ENCODE assay signal across 8 cellular contexts in the genomic region with DNA sequence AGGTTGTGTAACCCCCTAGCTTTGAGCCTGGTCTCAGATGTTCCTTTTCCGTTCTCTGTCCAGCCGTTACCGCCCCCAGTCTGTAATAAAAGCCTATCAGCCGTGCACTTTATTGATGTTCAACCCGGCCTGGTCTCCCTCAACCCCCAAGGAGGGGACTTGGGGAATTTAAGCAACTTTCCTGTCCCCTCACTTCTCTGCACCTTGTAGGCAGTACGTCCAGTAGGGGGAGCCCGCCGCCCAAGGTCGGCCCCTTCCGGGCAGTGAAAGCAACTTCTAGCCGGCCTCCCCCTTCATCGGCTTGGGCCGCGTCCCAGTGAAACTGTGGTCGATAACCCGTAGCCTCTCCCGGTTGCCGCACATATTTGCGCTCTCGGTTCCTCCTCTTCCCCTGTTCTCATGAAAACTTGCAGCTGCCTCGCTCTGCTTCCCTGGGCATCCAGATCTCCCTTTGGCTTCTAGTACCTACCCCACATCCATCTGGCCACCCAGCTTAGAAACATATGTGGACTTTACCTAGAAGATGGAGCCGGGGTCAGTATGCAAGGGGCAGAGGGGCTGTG. TPM values are rescaled to one million over a fixed set of nuclear protein-coding genes. Genes with fewer than 3 reads are reported as not detected.
DNase-seq lines count a peak whose midpoint lies in the region; ATAC-seq, FAIRE-seq and TF ChIP-seq lines count a peak whose summit lies in the region.

No MANE protein-coding gene starts in this region.

- peak overlapping the region; percentile 83 for H3K27ac Mint-ChIP-seq in WTC11

- intact Hi-C loops in spleen (cut with DNase I; ENCODE audit: low total_unique reads): no loop called here

- TF ChIP-seq CTCF in WTC11 (IDR thresholded peaks at IDR 0.05): peak; percentile 72
- TF ChIP-seq CTCF in bronchial epithelial cell (IDR thresholded peaks at IDR 0.05; ENCODE audit: insufficient read depth, low read length, severe bottlenecking): peak; percentile 91
- TF ChIP-seq CTCF in spleen (IDR thresholded peaks at IDR 0.05 in 8 of 11, conservative IDR thresholded peaks at IDR 0.05 in 3 of 11): peak; percentile 55 to 93 (median 89)

- no peak for TF ChIP-seq POLR2A in spleen (IDR thresholded peaks at IDR 0.05)

- POLR2A ChIA-PET in WTC11 (lab: Charles Lee): no interaction called here

- no peaks in the 10 kb centered on the region for H3K27me3 Mint-ChIP-seq in WTC11 (ENCODE audit: low read depth)

- no peaks in the 10 kb centered on the region for H3K9me3 Mint-ChIP-seq in WTC11

- H3K27me3 ChIP-seq in bronchial epithelial cell (ENCODE audit: control insufficient read depth, insufficient read depth, low read length) (no peaks in the 10 kb centered on the region), spleen (replicated peaks in 1 of 7) (no peaks in the 10 kb centered on the region)

- peak overlapping the region in 7 of 8 donors; percentile 35 to 82 (median 69) for H3K27ac ChIP-seq in spleen

- peaks cover 6% of the 10 kb centered on the region; the same call in 1 of the 2 replicates for H3K36me3 Mint-ChIP-seq in WTC11

- WGBS in spleen, 5 donors: 5 to 13% (median 6%) methylated on average over 21 to 22 of the region's 22 CpGs

- H3K4me3 Mint-ChIP-seq in WTC11: peak overlapping the region; percentile 47

- CTCF ChIA-PET in WTC11 (lab: Charles Lee): interaction anchor here (0.6 to 4.9 kb wide), 25 partner anchors 8 to 272 kb away, joined by 3 to 104 read pairs (median 5); a partner anchor contains a TSS

- ATAC-seq in HG02763 (IDR thresholded peaks at IDR 0.05; ENCODE audit: unreplicated experiment) (peak; percentile 48), WTC11 (peak; percentile 88), HG02938 (IDR thresholded peaks at IDR 0.05; ENCODE audit: unreplicated experiment) (no peak)

- H3K4me3 ChIP-seq in bronchial epithelial cell (ENCODE audit: low read depth, low read length) (no peak overlapping the region), spleen (peak overlapping the region in 5 of 8 donors; percentile 14 to 61 (median 18))

- peaks cover 16% of the 10 kb centered on the region for H3K4me1 Mint-ChIP-seq in WTC11

- no peaks in the 10 kb centered on the region for H3K9me3 ChIP-seq in spleen

- no peak for FAIRE-seq in bronchial epithelial cell (lab: Jason Lieb, UNC)

- DNase-seq in EH (ENCODE audit: low read depth) (peak; percentile 83), NCI-H2171 treated with DMSO at 0.1 percent for 48 hours (lab: John Stamatoyannopoulos, UW) (peak; percentile 62), WTC11 (ENCODE audit: low spot score) (peak; percentile 98), bronchial epithelial cell (ENCODE audit: low read depth) (peak; percentile 53), islet precursor cell (peak; percentile 96), spleen (peak; percentile 96)

- H3K4me1 ChIP-seq in spleen: peaks cover 9 to 51% (median 34%) of the 10 kb centered on the region in 6 donors

- H3K36me3 ChIP-seq in bronchial epithelial cell (ENCODE audit: control insufficient read depth, insufficient read depth, low read length): peaks cover 18% of the 10 kb centered on the region
- H3K36me3 ChIP-seq in spleen: peaks cover 0 to 45% (median 13%) of the 10 kb centered on the region in 6 donors

TF ChIP-seq in WTC11, 78 proteins besides CTCF, POLR2A, EP300 and RAD21:
- no peak for TF ChIP-seq FOXP1 (CRISPR knock-in tag; IDR thresholded peaks at IDR 0.05; ENCODE audit: borderline replicate concordance)
- TF ChIP-seq ZBTB21 (CRISPR knock-in tag; IDR thresholded peaks at IDR 0.05; ENCODE audit: borderline replicate concordance): no peak
- TF ChIP-seq, protein P1, sequence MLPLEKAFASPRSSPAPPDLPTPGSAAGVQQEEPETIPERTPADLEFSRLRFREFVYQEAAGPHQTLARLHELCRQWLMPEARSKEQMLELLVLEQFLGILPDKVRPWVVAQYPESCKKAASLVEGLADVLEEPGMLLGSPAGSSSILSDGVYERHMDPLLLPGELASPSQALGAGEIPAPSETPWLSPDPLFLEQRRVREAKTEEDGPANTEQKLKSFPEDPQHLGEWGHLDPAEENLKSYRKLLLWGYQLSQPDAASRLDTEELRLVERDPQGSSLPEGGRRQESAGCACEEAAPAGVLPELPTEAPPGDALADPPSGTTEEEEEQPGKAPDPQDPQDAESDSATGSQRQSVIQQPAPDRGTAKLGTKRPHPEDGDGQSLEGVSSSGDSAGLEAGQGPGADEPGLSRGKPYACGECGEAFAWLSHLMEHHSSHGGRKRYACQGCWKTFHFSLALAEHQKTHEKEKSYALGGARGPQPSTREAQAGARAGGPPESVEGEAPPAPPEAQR (CRISPR knock-in tag; IDR thresholded peaks at IDR 0.05): no peak
- TF ChIP-seq, protein P2, sequence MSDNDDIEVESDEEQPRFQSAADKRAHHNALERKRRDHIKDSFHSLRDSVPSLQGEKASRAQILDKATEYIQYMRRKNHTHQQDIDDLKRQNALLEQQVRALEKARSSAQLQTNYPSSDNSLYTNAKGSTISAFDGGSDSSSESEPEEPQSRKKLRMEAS (CRISPR knock-in tag; IDR thresholded peaks at IDR 0.05): 0 out of 2 replicates have a peak, but pooled peaks have one; percentile 14
- TF ChIP-seq SMAD3 (CRISPR knock-in tag; IDR thresholded peaks at IDR 0.05; ENCODE audit: borderline replicate concordance): 0 out of 2 replicates have a peak, but pooled peaks have one; percentile 28
- no peak for TF ChIP-seq SOX15 (CRISPR knock-in tag; IDR thresholded peaks at IDR 0.05)
- TF ChIP-seq, protein P3, sequence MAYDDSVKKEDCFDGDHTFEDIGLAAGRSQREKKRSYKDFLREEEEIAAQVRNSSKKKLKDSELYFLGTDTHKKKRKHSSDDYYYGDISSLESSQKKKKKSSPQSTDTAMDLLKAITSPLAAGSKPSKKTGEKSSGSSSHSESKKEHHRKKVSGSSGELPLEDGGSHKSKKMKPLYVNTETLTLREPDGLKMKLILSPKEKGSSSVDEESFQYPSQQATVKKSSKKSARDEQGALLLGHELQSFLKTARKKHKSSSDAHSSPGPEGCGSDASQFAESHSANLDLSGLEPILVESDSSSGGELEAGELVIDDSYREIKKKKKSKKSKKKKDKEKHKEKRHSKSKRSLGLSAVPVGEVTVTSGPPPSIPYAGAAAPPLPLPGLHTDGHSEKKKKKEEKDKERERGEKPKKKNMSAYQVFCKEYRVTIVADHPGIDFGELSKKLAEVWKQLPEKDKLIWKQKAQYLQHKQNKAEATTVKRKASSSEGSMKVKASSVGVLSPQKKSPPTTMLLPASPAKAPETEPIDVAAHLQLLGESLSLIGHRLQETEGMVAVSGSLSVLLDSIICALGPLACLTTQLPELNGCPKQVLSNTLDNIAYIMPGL (CRISPR knock-in tag; IDR thresholded peaks at IDR 0.05): peak; percentile 75; the same call in 1 of the 2 replicates
- TF ChIP-seq, protein P4, sequence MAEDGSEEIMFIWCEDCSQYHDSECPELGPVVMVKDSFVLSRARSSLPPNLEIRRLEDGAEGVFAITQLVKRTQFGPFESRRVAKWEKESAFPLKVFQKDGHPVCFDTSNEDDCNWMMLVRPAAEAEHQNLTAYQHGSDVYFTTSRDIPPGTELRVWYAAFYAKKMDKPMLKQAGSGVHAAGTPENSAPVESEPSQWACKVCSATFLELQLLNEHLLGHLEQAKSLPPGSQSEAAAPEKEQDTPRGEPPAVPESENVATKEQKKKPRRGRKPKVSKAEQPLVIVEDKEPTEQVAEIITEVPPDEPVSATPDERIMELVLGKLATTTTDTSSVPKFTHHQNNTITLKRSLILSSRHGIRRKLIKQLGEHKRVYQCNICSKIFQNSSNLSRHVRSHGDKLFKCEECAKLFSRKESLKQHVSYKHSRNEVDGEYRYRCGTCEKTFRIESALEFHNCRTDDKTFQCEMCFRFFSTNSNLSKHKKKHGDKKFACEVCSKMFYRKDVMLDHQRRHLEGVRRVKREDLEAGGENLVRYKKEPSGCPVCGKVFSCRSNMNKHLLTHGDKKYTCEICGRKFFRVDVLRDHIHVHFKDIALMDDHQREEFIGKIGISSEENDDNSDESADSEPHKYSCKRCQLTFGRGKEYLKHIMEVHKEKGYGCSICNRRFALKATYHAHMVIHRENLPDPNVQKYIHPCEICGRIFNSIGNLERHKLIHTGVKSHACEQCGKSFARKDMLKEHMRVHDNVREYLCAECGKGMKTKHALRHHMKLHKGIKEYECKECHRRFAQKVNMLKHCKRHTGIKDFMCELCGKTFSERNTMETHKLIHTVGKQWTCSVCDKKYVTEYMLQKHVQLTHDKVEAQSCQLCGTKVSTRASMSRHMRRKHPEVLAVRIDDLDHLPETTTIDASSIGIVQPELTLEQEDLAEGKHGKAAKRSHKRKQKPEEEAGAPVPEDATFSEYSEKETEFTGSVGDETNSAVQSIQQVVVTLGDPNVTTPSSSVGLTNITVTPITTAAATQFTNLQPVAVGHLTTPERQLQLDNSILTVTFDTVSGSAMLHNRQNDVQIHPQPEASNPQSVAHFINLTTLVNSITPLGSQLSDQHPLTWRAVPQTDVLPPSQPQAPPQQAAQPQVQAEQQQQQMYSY (CRISPR knock-in tag; IDR thresholded peaks at IDR 0.05): 0 out of 2 replicates have a peak, but pooled peaks have one; percentile 17
- peak; percentile 18 for TF ChIP-seq GABPB1 (CRISPR knock-in tag; IDR thresholded peaks at IDR 0.05)
- peak; percentile 50; the same call in 1 of the 2 replicates for TF ChIP-seq SP1 (CRISPR knock-in tag; conservative IDR thresholded peaks at IDR 0.05)
- TF ChIP-seq TP53 (CRISPR knock-in tag; IDR thresholded peaks at IDR 0.05): no peak
- TF ChIP-seq ETV6 (CRISPR knock-in tag; IDR thresholded peaks at IDR 0.05): 0 out of 2 replicates have a peak, but pooled peaks have one; percentile 17

RNA-seq across cellular contexts. Expression of a gene that starts 7.9 kb away (rescaled TPM):
- 12.2 to 17.8 TPM (median 17.2 TPM) in 3 replicates for total RNA-seq in WTC11 (2021)
- total RNA-seq in bronchial epithelial cell: 23.7 and 25.3 TPM in 2 replicates
- total RNA-seq in spleen: 10 to 100 TPM; 23.6 to 28.9 (median 28.1) TPM
- 10 to 100 TPM in 1 of 3 donors, 1 to 10 TPM in 2; 6.1 to 13.0 (median 8.5) TPM for polyA plus RNA-seq in spleen

RNA-seq across cellular contexts. Expression of a gene that starts 8.4 kb away (rescaled TPM):
- total RNA-seq in WTC11 (2021): 0.59 to 1.1 TPM (median 1.1 TPM) in 3 replicates
- 1.6 and 9.1 TPM in 2 replicates for total RNA-seq in bronchial epithelial cell
- not detected for total RNA-seq in spleen
- polyA plus RNA-seq in spleen: under 1 TPM in 1 of 3 donors, not detected in 2; 0.16 TPM

RNA-seq across cellular contexts. Expression of a gene that starts 21.6 kb away (rescaled TPM):
- total RNA-seq in WTC11 (2021) (128 to 143 TPM (median 138 TPM) in 3 replicates), bronchial epithelial cell (77.1 and 89.8 TPM in 2 replicates), spleen (100 to 1,000 TPM; 216 to 380 (median 235) TPM)
- polyA plus RNA-seq in spleen: 1,000 to 10,000 TPM in 1 of 3 donors, 100 to 1,000 TPM in 2; 328 to 1,020 (median 665) TPM

RNA-seq across cellular contexts. Expression of a gene that starts 53.2 kb away (rescaled TPM):
- 9.9 to 11.5 TPM (median 10.7 TPM) in 3 replicates for total RNA-seq in WTC11 (2021)
- total RNA-seq in bronchial epithelial cell: 1.1 and 1.7 TPM in 2 replicates
- total RNA-seq in spleen: 10 to 100 TPM; 11.9 to 22.6 (median 18.2) TPM
- polyA plus RNA-seq in spleen: 10 to 100 TPM in 1 of 3 donors, 1 to 10 TPM in 2; 4.5 to 10.7 (median 5.5) TPM
